In genomic region chr15:89083246-89083645, GRCh38 we compare ENCODE assay signal across 21 cellular contexts. TPM values are rescaled to one million over a fixed set of nuclear protein-coding genes. Genes with fewer than 3 reads are reported as not detected.
DNase-seq lines count a peak whose midpoint lies in the region; ATAC-seq, FAIRE-seq and TF ChIP-seq lines count a peak whose summit lies in the region.
"Had no signal": no experiment of that assay in that cellular context is flagged by ENCODE, and none has a peak within 500 bp of the region (broad histone marks: within the 10 kb centered on the region; RNA-seq: fewer than 3 reads in every experiment).

No MANE protein-coding gene starts in this region.

- no peaks in the 10 kb centered on the region for H4K20me1 ChIP-seq in PC-3 (ENCODE audit: low read length)
- H4K20me1 ChIP-seq in GM12878 (ENCODE audit: control insufficient read depth, insufficient read depth) = no peaks in the 10 kb centered on the region
- H4K20me1 ChIP-seq: BLaER1 treated with 17β-estradiol and CSF1 and Interleukin-3, amounts not matched to agents 10 nM and 100 nM had no signal

- no peak overlapping the region for H4K91ac ChIP-seq in neuronal stem cell (ENCODE audit: low read depth, low read length, poor library complexity)

- H3K9ac ChIP-seq in PC-3 (ENCODE audit: low read length) = no peak overlapping the region
- H3K9ac ChIP-seq in GM12878 (ENCODE audit: control insufficient read depth, insufficient read depth, low read length) = no peak overlapping the region
- no peak overlapping the region for H3K9ac ChIP-seq in neuronal stem cell (ENCODE audit: low read depth, low read length, poor library complexity)
- H3K9ac ChIP-seq: BLaER1 treated with 17β-estradiol and CSF1 and Interleukin-3, amounts not matched to agents 10 nM and 100 nM had no signal

- H3K27me3 ChIP-seq in PC-3 (ENCODE audit: low read length) (no peaks in the 10 kb centered on the region), GM12878 (replicated peaks in 1 of 2; ENCODE audit: control insufficient read depth in 2 of 2, insufficient read depth in 2 of 2, low read length in 1 of 2) (no peaks in the 10 kb centered on the region), HAP-1 (ENCODE audit: low read depth) (no peaks in the 10 kb centered on the region), ascending aorta (no peaks in the 10 kb centered on the region), neuronal stem cell (ENCODE audit: control insufficient read depth in 3 of 3, insufficient read depth in 3 of 3, low read depth in 1 of 3, low read length in 3 of 3) (no peaks in the 10 kb centered on the region)
- H3K27me3 ChIP-seq: BLaER1 treated with 17β-estradiol and CSF1 and Interleukin-3, amounts not matched to agents 10 nM and 100 nM had no signal

- H3K9me3 ChIP-seq in PC-3 (ENCODE audit: low read length) = no peaks in the 10 kb centered on the region
- no peaks in the 10 kb centered on the region for H3K9me3 ChIP-seq in GM12878 (replicated peaks; ENCODE audit: control insufficient read depth, insufficient read depth, low read length)
- H3K9me3 ChIP-seq in HAP-1 = no peaks in the 10 kb centered on the region; the same call in 1 of the 2 replicates
- no peaks in the 10 kb centered on the region for H3K9me3 ChIP-seq in ascending aorta
- no peaks in the 10 kb centered on the region for H3K9me3 ChIP-seq in neuronal stem cell (replicated peaks in 1 of 2; ENCODE audit: control insufficient read depth in 2 of 2, insufficient read depth in 1 of 2, low read depth in 1 of 2, low read length in 2 of 2)
- H3K9me3 ChIP-seq: A549; BLaER1 treated with 17β-estradiol and CSF1 and Interleukin-3, amounts not matched to agents 10 nM and 100 nM; Caco-2 had no signal

- H3K4me3 ChIP-seq in PC-3 (ENCODE audit: low read length) (no peak overlapping the region), GM12878 (no peak overlapping the region), epithelial cell of esophagus (ENCODE audit: low read length) (no peak overlapping the region), HAP-1 (no peak overlapping the region), ascending aorta (no peak overlapping the region), neuronal stem cell (ENCODE audit: low read length in 2 of 2) (no peak overlapping the region)
- H3K4me3 ChIP-seq: A549; BLaER1 treated with 17β-estradiol and CSF1 and Interleukin-3, amounts not matched to agents 10 nM and 100 nM had no signal

- H3K79me1 ChIP-seq in neuronal stem cell (ENCODE audit: low read depth, low read length) = no peaks in the 10 kb centered on the region

- FAIRE-seq in GM12878 (lab: Jason Lieb, UNC) = no peak
- FAIRE-seq: A549, D721Med, GM12891 had no signal

- no peak overlapping the region for H2BK15ac ChIP-seq in neuronal stem cell (ENCODE audit: low read length)

- H2AK5ac ChIP-seq in neuronal stem cell (ENCODE audit: low read depth, low read length) = no peak overlapping the region

- BruUV-seq in PC-3 (replicated peaks; lab: Mats Ljungman, UMichigan) (no TSS peak), GM12878 (replicated peaks; lab: Mats Ljungman, UMichigan) (no TSS peak)

- in situ Hi-C loops in GM12878 (cut with MboI) (no loop called here), HAP-1 (cut with MboI; ENCODE audit: low sequenced_read_pairs) (no loop called here)

- no peak overlapping the region for H4K8ac ChIP-seq in neuronal stem cell (ENCODE audit: low read depth, low read length)

- TF ChIP-seq POLR2A in GM12878 (IDR thresholded peaks at IDR 0.05; ENCODE audit: low read depth, low read length) = no peak

- H2BK5ac ChIP-seq in neuronal stem cell (ENCODE audit: low read length) = no peak overlapping the region

- intact Hi-C loops in PC-3 (cut with micrococcal nuclease) (no loop called here), GM12878 (cut with micrococcal nuclease; ENCODE audit: unreplicated experiment) (no loop called here), ascending aorta (cut with DNase I) (no loop called here)

- 98% methylated on average over 6 of the region's 6 CpGs for WGBS in GM12878 (ENCODE audit: insufficient coverage, insufficient replicate concordance, low lambda C conversion rate, missing lambda C conversion rate)
- WGBS in neuronal stem cell (ENCODE audit: extremely low coverage in 2 of 2, insufficient read length in 2 of 2, insufficient replicate concordance in 1 of 2), 2 donors = no CpG with 5 or more reads among the region's 6 CpGs

- H3K9me2 ChIP-seq in PC-3 (replicated peaks; ENCODE audit: low read length) = no peaks in the 10 kb centered on the region

- H2BK120ac ChIP-seq in neuronal stem cell (ENCODE audit: low read depth, low read length) = no peak overlapping the region

- H3K14ac ChIP-seq in neuronal stem cell (ENCODE audit: low read length) = no peak overlapping the region

- H3K27ac ChIP-seq in PC-3 (ENCODE audit: low read length) (no peak overlapping the region), GM12878 (ENCODE audit: control insufficient read depth, insufficient read depth) (no peak overlapping the region), ascending aorta (no peak overlapping the region), neuronal stem cell (replicated peaks; ENCODE audit: low read length) (no peak overlapping the region)
- H3K27ac ChIP-seq: 22Rv1; BLaER1 treated with 17β-estradiol and CSF1 and Interleukin-3, amounts not matched to agents 10 nM and 100 nM; C4-2B had no signal

- no peaks in the 10 kb centered on the region for H3K36me3 ChIP-seq in PC-3 (ENCODE audit: low read depth, low read length)
- no peaks in the 10 kb centered on the region for H3K36me3 ChIP-seq in GM12878 (ENCODE audit: control insufficient read depth in 2 of 2, insufficient read depth in 2 of 2, low read length in 1 of 2)
- no peaks in the 10 kb centered on the region for H3K36me3 ChIP-seq in HAP-1 (replicated peaks)
- no peaks in the 10 kb centered on the region for H3K36me3 ChIP-seq in ascending aorta
- H3K36me3 ChIP-seq in neuronal stem cell (replicated peaks in 1 of 2; ENCODE audit: control insufficient read depth in 2 of 2, insufficient read depth in 2 of 2, low read length in 2 of 2) = no peaks in the 10 kb centered on the region
- H3K36me3 ChIP-seq: BLaER1 treated with 17β-estradiol and CSF1 and Interleukin-3, amounts not matched to agents 10 nM and 100 nM had no signal

- POLR2A ChIA-PET in PC-3 (lab: Charles Lee; ENCODE audit: unreplicated experiment) (no interaction called here), GM12878 (lab: Charles Lee) (no interaction called here)

- H3F3A ChIP-seq in PC-3 (ENCODE audit: low read length, unreplicated experiment) = no peaks in the 10 kb centered on the region

- ATAC-seq in PC-3 (no peak), GM12878 (no peak)
- ATAC-seq: A549; CD8-positive, alpha-beta T cell had no signal

- no peak for TF ChIP-seq EP300 in GM12878 (IDR thresholded peaks at IDR 0.05; ENCODE audit: borderline replicate concordance in 1 of 2, control insufficient read depth in 1 of 2, low read depth in 2 of 2, low read length in 2 of 2)

- TF ChIP-seq RAD21 in GM12878 (IDR thresholded peaks at IDR 0.05; ENCODE audit: insufficient read depth, low read depth, low read length) = no peak

- peaks cover 15% of the 10 kb centered on the region for H3K4me1 ChIP-seq in PC-3 (ENCODE audit: insufficient read depth, low read length)
- H3K4me1 ChIP-seq in GM12878 (ENCODE audit: control insufficient read depth, insufficient read depth, low read length) = no peaks in the 10 kb centered on the region; the same call in 1 of the 2 replicates
- H3K4me1 ChIP-seq in HAP-1 = peaks cover 4% of the 10 kb centered on the region
- peaks cover 0 to 8% of the 10 kb centered on the region in 2 donors for H3K4me1 ChIP-seq in ascending aorta
- H3K4me1 ChIP-seq in neuronal stem cell (ENCODE audit: control insufficient read depth in 2 of 2, insufficient read depth in 1 of 2, low read depth in 1 of 2, low read length in 2 of 2) = peaks cover 6 to 9% of the 10 kb centered on the region in 2 donors

- no peak overlapping the region for H2AFZ ChIP-seq in PC-3 (ENCODE audit: low read length)
- no peak overlapping the region for H2AFZ ChIP-seq in GM12878 (ENCODE audit: control insufficient read depth, low read depth, low read length)
- H2AFZ ChIP-seq in neuronal stem cell (ENCODE audit: low read length) = no peak overlapping the region

- H3K18ac ChIP-seq in neuronal stem cell (ENCODE audit: low read length) = no peak overlapping the region

- CTCF ChIA-PET in PC-3 (lab: Charles Lee) = no interaction called here
- CTCF ChIA-PET in GM12878 (lab: Yijun Ruan, JAX) = interaction anchor here (1.0 to 1.5 kb wide), 5 partner anchors 26 to 95 kb away, joined by 3 to 8 read pairs (median 4); no protein-coding TSS in a partner anchor

- H3K79me2 ChIP-seq in PC-3 (ENCODE audit: low read length) (no peaks in the 10 kb centered on the region), GM12878 (ENCODE audit: control insufficient read depth, insufficient read depth, low read length) (no peaks in the 10 kb centered on the region)

- H2BK12ac ChIP-seq in neuronal stem cell (ENCODE audit: low read length) = no peak overlapping the region

- RAD21 ChIA-PET in GM12878 (lab: Charles Lee; ENCODE audit: unreplicated experiment) = interaction anchor here (1.0 kb wide), 1 partner anchor 47 kb away, joined by 5 read pairs; no protein-coding TSS in a partner anchor

- SMC1A ChIA-PET in GM12878 (lab: Charles Lee; ENCODE audit: uncharacterized antibody, unreplicated experiment) = interaction anchor here (0.9 to 1.5 kb wide), 6 partner anchors 20 to 178 kb away, joined by 3 to 9 read pairs (median 3); no protein-coding TSS in a partner anchor

- H3K4me2 ChIP-seq in PC-3 (ENCODE audit: low read length) (no peak overlapping the region), GM12878 (ENCODE audit: control insufficient read depth, insufficient read depth) (no peak overlapping the region), neuronal stem cell (ENCODE audit: insufficient read depth, low read length, poor library complexity, severe bottlenecking) (no peak overlapping the region)
- H3K4me2 ChIP-seq: A549; BLaER1 treated with 17β-estradiol and CSF1 and Interleukin-3, amounts not matched to agents 10 nM and 100 nM had no signal

- H3K23ac ChIP-seq in neuronal stem cell (ENCODE audit: low read depth, low read length, poor library complexity) = no peak overlapping the region

- no peak overlapping the region for H3K4ac ChIP-seq in neuronal stem cell (ENCODE audit: low read length)

- DNase-seq in ELR (ENCODE audit: low read depth) (peak; percentile 49), PC-3 (peak; percentile 33), GM12878 (ENCODE audit: low read depth, low spot score) (no peak), epithelial cell of esophagus (ENCODE audit: low read depth) (peak; percentile 57), HAP-1 (ENCODE audit: low spot score in 2 of 2) (no peak), ascending aorta (ENCODE audit: low spot score in 2 of 2) (no peak), neuronal stem cell (ENCODE audit: low spot score) (no peak), Kasumi-1 (lab: John Stamatoyannopoulos, UW) (no peak)
- DNase-seq: AML-193; Caco-2; Calu3; CD4-positive, alpha-beta T cell; CD8-positive, alpha-beta T cell; DMS79 treated with DMSO at 0.1 percent for 48 hours; GDM1 had no signal

- no peak for TF ChIP-seq CTCF in PC-3 (conservative IDR thresholded peaks at IDR 0.05; ENCODE audit: low read depth, low read length)
- no peak for TF ChIP-seq CTCF in GM12878 (IDR thresholded peaks at IDR 0.05 in 2 of 3, conservative IDR thresholded peaks at IDR 0.05 in 1 of 3; ENCODE audit: control insufficient read depth in 2 of 3, extremely low read depth in 1 of 3, insufficient read depth in 1 of 3, low read depth in 3 of 3, low read length in 3 of 3)
- TF ChIP-seq CTCF in epithelial cell of esophagus (IDR thresholded peaks at IDR 0.05; ENCODE audit: insufficient read depth, low read depth, low read length, missing control alignments) = no peak
- no peak for TF ChIP-seq CTCF in ascending aorta (IDR thresholded peaks at IDR 0.05)

RNA-seq across cellular contexts. Expression of gene ABHD2, which starts 5.0 kb away (rescaled TPM):
- total RNA-seq in PC-3 (2014; rRNA removed) (31.4 and 34.0 TPM in 2 replicates), GM12878 (2014; rRNA removed) (19.6 and 19.7 TPM in 2 replicates), GM12878 (2014; rRNA removed; fragmentation: Illumina TruSeq; extraction: Trizol) (15.8 and 19.8 TPM in 2 replicates), GM12878 (2021) (33.6 and 38.7 TPM in 2 replicates), ascending aorta (228 TPM)
- 48.0 and 50.8 TPM in 2 replicates for total RNA-seq in GM12878 (2013; cell fraction: nucleolus; rRNA removed)
- 7.0 TPM for polyA plus RNA-seq in GM12878 (2011; ENCODE audit: low read depth)
- polyA plus RNA-seq in GM12878 (2011; rRNA removed) (22.4 and 30.1 TPM in 2 replicates), GM12878 (2014; fragmentation: Illumina TruSeq; extraction: Trizol) (21.4 and 23.3 TPM in 2 replicates), GM12878 (2014; fragmentation: Nextera tagmentation; extraction: Ambion mirVana) (1 to 10 TPM; 1.2 to 4.7 TPM), GM12878 (2014; rRNA removed) (15.0 and 19.3 TPM in 2 replicates), GM12878 (2016; fragmentation: Nextera tagmentation; extraction: Ambion mirVana) (10 to 100 TPM; 21.0 to 21.2 TPM)
- polyA plus RNA-seq in GM12878 (2011; cell fraction: cytosol; rRNA removed) = 27.2 and 29.2 TPM in 2 replicates
- polyA plus RNA-seq in GM12878 (2011; cell fraction: nucleus; rRNA removed) = 16.7 and 18.6 TPM in 2 replicates
- 7.8 and 8.1 TPM in 2 replicates for polyA plus RNA-seq in GM12878 (2012)
- polyA minus RNA-seq in GM12878 (2011; rRNA and poly(A)+ RNA removed) = 82.8 and 105 TPM in 2 replicates
- 17.2 and 18.7 TPM in 2 replicates for polyA minus RNA-seq in GM12878 (2011; cell fraction: cytosol; rRNA and poly(A)+ RNA removed)
- polyA minus RNA-seq in GM12878 (2011; cell fraction: nucleus; rRNA and poly(A)+ RNA removed) = 14.7 and 33.2 TPM in 2 replicates
- 7.2 TPM for polyA plus RNA-seq in neuronal stem cell (2013, experiment 1 of 2)
- 7.2 TPM for polyA plus RNA-seq in neuronal stem cell (2013, experiment 2 of 2)

Comparison
In these comparisons a context has a peak if more than half of its experiments do, and no peak if none do; other contexts are left out.
1. DNase-seq: peak in ELR (single experiment), PC-3 (single experiment) and epithelial cell of esophagus (single experiment); none in GM12878 (single experiment), HAP-1 (0 of 2), ascending aorta (0 of 2), neuronal stem cell (single experiment) and Kasumi-1 (0 of 2).